Comparison of ENCODE assay signal across 22 cellular contexts in genomic region chr9:723308-723707, GRCh38.
"Had no signal": no experiment of that assay in that cellular context is flagged by ENCODE, and none has a peak within 500 bp of the region (broad histone marks: within the 10 kb centered on the region; RNA-seq: fewer than 3 reads in every experiment).

No MANE protein-coding gene starts in this region.

- H3K4me1 Mint-ChIP-seq: activated naive CD4-positive, alpha-beta T cell treated with anti-CD3 and anti-CD28 coated beads, Interleukin-2, amount 50 U/mL, for 24 hours had no signal

- H3K27ac ChIP-seq: Peyer's patch, RWPE1 had no signal

- DNase-seq: activated CD4-positive, alpha-beta T cell treated with anti-CD3 and anti-CD28 coated beads for 4 hours; activated CD8-positive, alpha-beta memory T cell treated with anti-CD3 and anti-CD28 coated beads, Interleukin-2, amount 50 U/mL, for 48 hours; activated CD8-positive, alpha-beta T cell treated with anti-CD3 and anti-CD28 coated beads for 36 hours; activated effector memory CD4-positive, alpha-beta T cell treated with Interleukin-2 at 50 U/mL for 16 hours; activated naive CD4-positive, alpha-beta T cell; activated T-cell treated with anti-CD3 and anti-CD28 coated beads, Interleukin-2, amount 50 U/mL, for 1 hour; Karpas-422; NCI-H1105 treated with DMSO at 0.1 percent for 48 hours; NCI-H1436 treated with DMSO at 0.1 percent for 48 hours; NCI-H187; NCI-H2081; NCI-H446; NCI-H524; Peyer's patch; SHP77 treated with DMSO at 0.1 percent for 48 hours had no signal

- ATAC-seq: activated CD4-positive, CD25-positive, alpha-beta regulatory T cell treated with anti-CD3 and anti-CD28 coated beads, Interleukin-2, amount 50 U/mL, for 24 hours; activated CD8-positive, alpha-beta T cell treated with anti-CD3 and anti-CD28 coated beads for 36 hours; K562 had no signal

- H3K9me3 Mint-ChIP-seq: activated CD8-positive, alpha-beta T cell treated with anti-CD3 and anti-CD28 coated beads for 36 hours; activated naive CD4-positive, alpha-beta T cell treated with anti-CD3 and anti-CD28 coated beads, Interleukin-2, amount 50 U/mL, for 24 hours; brain; T-helper 1 cell treated with Interleukin-12 subunit alpha and Interleukin-12 subunit beta and Interleukin-4 antibody, amounts not matched to agents 30 μg/mL and 1 μg/mL, for 36 hours had no signal

- H3K27me3 ChIP-seq: Peyer's patch had no signal

- H3K36me3 ChIP-seq: Peyer's patch had no signal

- H3K4me3 ChIP-seq: K562, Peyer's patch had no signal

- H3K27ac Mint-ChIP-seq: activated CD8-positive, alpha-beta T cell treated with anti-CD3 and anti-CD28 coated beads for 36 hours; activated naive CD4-positive, alpha-beta T cell treated with anti-CD3 and anti-CD28 coated beads, Interleukin-2, amount 50 U/mL, for 24 hours; brain; T-helper 1 cell treated with Interleukin-12 subunit alpha and Interleukin-12 subunit beta and Interleukin-4 antibody, amounts not matched to agents 30 μg/mL and 1 μg/mL, for 36 hours had no signal

- H3K4me3 Mint-ChIP-seq: activated CD8-positive, alpha-beta T cell treated with anti-CD3 and anti-CD28 coated beads for 36 hours; activated naive CD4-positive, alpha-beta T cell treated with anti-CD3 and anti-CD28 coated beads, Interleukin-2, amount 50 U/mL, for 24 hours; brain; T-helper 1 cell treated with Interleukin-12 subunit alpha and Interleukin-12 subunit beta and Interleukin-4 antibody, amounts not matched to agents 30 μg/mL and 1 μg/mL, for 36 hours had no signal

- H3K36me3 Mint-ChIP-seq: brain had no signal

- H3K9me3 ChIP-seq: Peyer's patch had no signal

- H3K27me3 Mint-ChIP-seq: activated naive CD4-positive, alpha-beta T cell treated with anti-CD3 and anti-CD28 coated beads, Interleukin-2, amount 50 U/mL, for 24 hours; brain had no signal

- H3K4me1 ChIP-seq: Peyer's patch had no signal

- FAIRE-seq: astrocyte, K562 had no signal
